Comparison of ENCODE assay signal across 21 cellular contexts in genomic region chr3:115255197-115255585, GRCh38.
"Had no signal": no experiment of that assay in that cellular context is flagged by ENCODE, and none has a peak within 500 bp of the region (broad histone marks: within the 10 kb centered on the region; RNA-seq: fewer than 3 reads in every experiment).

No MANE protein-coding gene starts in this region.

- ATAC-seq: foreskin keratinocyte; gastroesophageal sphincter; left lung; lower lobe of right lung; naive thymus-derived CD4-positive, alpha-beta T cell had no signal

- H3K4me1 Mint-ChIP-seq: mesothelial cell of epicardium had no signal

- H3K36me3 Mint-ChIP-seq: mesothelial cell of epicardium had no signal

- H3K9me3 ChIP-seq: lower lobe of right lung had no signal

- H3K36me3 ChIP-seq: esophagus muscularis mucosa, gastroesophageal sphincter, heart right ventricle, left lung, lower lobe of right lung had no signal

- H3K27ac Mint-ChIP-seq: mesothelial cell of epicardium; naive thymus-derived CD4-positive, alpha-beta T cell had no signal

- DNase-seq: dermis blood vessel endothelial cell; dorsolateral prefrontal cortex; effector CD4-positive, alpha-beta T cell; effector memory CD4-positive, alpha-beta T cell; foreskin keratinocyte; head of caudate nucleus; hippocampal formation; lower lobe of right lung; mesenchymal stem cell; naive thymus-derived CD4-positive, alpha-beta T cell had no signal

- H3K27ac ChIP-seq: coronary artery, dorsolateral prefrontal cortex, esophagus muscularis mucosa, foreskin keratinocyte, gastroesophageal sphincter, heart right ventricle, left lung, lower lobe of right lung had no signal

- FAIRE-seq: colon, endothelial cell of umbilical vein, frontal cortex, islet of Langerhans, keratinocyte had no signal

- H3K4me1 ChIP-seq: esophagus muscularis mucosa, gastroesophageal sphincter, left lung, lower lobe of right lung had no signal

- H3K4me3 ChIP-seq: coronary artery, dorsolateral prefrontal cortex, esophagus muscularis mucosa, gastroesophageal sphincter, heart right ventricle, left lung, lower lobe of right lung had no signal

- H3K4me3 Mint-ChIP-seq: mesothelial cell of epicardium; naive thymus-derived CD4-positive, alpha-beta T cell had no signal

- H3K27me3 ChIP-seq: dorsolateral prefrontal cortex, esophagus muscularis mucosa, foreskin keratinocyte, gastroesophageal sphincter, heart right ventricle, left lung had no signal
